Comparison of ENCODE assay signal across 8 cellular contexts in genomic region chr13:51222510-51223283, GRCh38. TPM values are rescaled to one million over a fixed set of nuclear protein-coding genes. Genes with fewer than 3 reads are reported as not detected.
A peak's percentile ranks its signal among the peaks of the same experiment; 100 is the strongest.
DNase-seq lines count a peak whose midpoint lies in the region; ATAC-seq and TF ChIP-seq lines count a peak whose summit lies in the region.

No MANE protein-coding gene starts in this region.

- peak in 2 of 11 experiments; percentile 3 to 34 for TF ChIP-seq CTCF in spleen (IDR thresholded peaks at IDR 0.05 in 8 of 11, conservative IDR thresholded peaks at IDR 0.05 in 3 of 11)

- H3K27ac Mint-ChIP-seq in activated CD4-positive, alpha-beta T cell treated with anti-CD3 and anti-CD28 coated beads, Interleukin-2, amount 10 ng/mL, durations not matched to agents 7 days and 5 days: no peak overlapping the region
- H3K27ac Mint-ChIP-seq in IgD-negative memory B cell: no peak overlapping the region
- no peak overlapping the region for H3K27ac Mint-ChIP-seq in activated naive CD8-positive, alpha-beta T cell treated with anti-CD3 and anti-CD28 coated beads, Interleukin-2, amount 10 ng/mL, durations not matched to agents 7 days and 5 days

- intact Hi-C loops in spleen (cut with DNase I; ENCODE audit: low total_unique reads): loop anchor here (5.0 kb wide), 1 partner anchor 65 kb away; no protein-coding TSS in a partner anchor

- CTCF ChIA-PET in activated CD4-positive, alpha-beta T cell treated with anti-CD3 and anti-CD28 coated beads, Interleukin-2, amount 10 ng/mL, durations not matched to agents 7 days and 5 days (lab: Charles Lee): interaction anchor here (0.9 to 1.6 kb wide), 4 partner anchors 14 to 63 kb away, joined by 3 to 4 read pairs (median 4); no protein-coding TSS in a partner anchor

- POLR2A ChIA-PET in activated CD4-positive, alpha-beta T cell treated with anti-CD3 and anti-CD28 coated beads, Interleukin-2, amount 10 ng/mL, durations not matched to agents 7 days and 5 days (lab: Charles Lee): no interaction called here
- POLR2A ChIA-PET in activated naive CD8-positive, alpha-beta T cell treated with anti-CD3 and anti-CD28 coated beads, Interleukin-2, amount 10 ng/mL, durations not matched to agents 7 days and 5 days (lab: Charles Lee): no interaction called here

- ATAC-seq in activated naive CD8-positive, alpha-beta T cell treated with anti-CD3 and anti-CD28 coated beads, Interleukin-2, amount 10 ng/mL, durations not matched to agents 7 days and 5 days (ENCODE audit: low read depth): peak; percentile 40
- ATAC-seq in HG02981 (IDR thresholded peaks at IDR 0.05; ENCODE audit: unreplicated experiment): no peak
- no peak for ATAC-seq in HG03039 (IDR thresholded peaks at IDR 0.05; ENCODE audit: unreplicated experiment)

- no peaks in the 10 kb centered on the region for H3K9me3 ChIP-seq in iPS-15b (ENCODE audit: control insufficient read depth, insufficient read depth, low read length)
- H3K9me3 ChIP-seq in spleen: no peaks in the 10 kb centered on the region

- 4 to 14% (median 5%) methylated on average over 21 to 59 of the region's 59 CpGs for WGBS in spleen, 5 donors

- H3K4me1 ChIP-seq in iPS-15b (ENCODE audit: control insufficient read depth, insufficient read depth, low read length) (peaks cover 42% of the 10 kb centered on the region), spleen (peaks cover 4 to 44% (median 25%) of the 10 kb centered on the region in 6 donors)

- H3K36me3 ChIP-seq in iPS-15b (ENCODE audit: control insufficient read depth, insufficient read depth, low read length) (peaks cover 10% of the 10 kb centered on the region), spleen (no peaks in the 10 kb centered on the region)

- H3K4me3 ChIP-seq in iPS-15b (ENCODE audit: low read depth, low read length): peak overlapping the region; percentile 96
- peak overlapping the region; percentile 58 to 89 (median 70) for H3K4me3 ChIP-seq in spleen

- peaks cover 6% of the 10 kb centered on the region for H3K4me1 Mint-ChIP-seq in activated CD4-positive, alpha-beta T cell treated with anti-CD3 and anti-CD28 coated beads, Interleukin-2, amount 10 ng/mL, durations not matched to agents 7 days and 5 days
- peaks cover 0 to 1% (median 0%) of the 10 kb centered on the region in 3 donors for H3K4me1 Mint-ChIP-seq in IgD-negative memory B cell
- no peaks in the 10 kb centered on the region for H3K4me1 Mint-ChIP-seq in activated naive CD8-positive, alpha-beta T cell treated with anti-CD3 and anti-CD28 coated beads, Interleukin-2, amount 10 ng/mL, durations not matched to agents 7 days and 5 days

- H3K36me3 Mint-ChIP-seq in activated CD4-positive, alpha-beta T cell treated with anti-CD3 and anti-CD28 coated beads, Interleukin-2, amount 10 ng/mL, durations not matched to agents 7 days and 5 days (ENCODE audit: low read depth): no peaks in the 10 kb centered on the region
- peaks cover 2% of the 10 kb centered on the region for H3K36me3 Mint-ChIP-seq in IgD-negative memory B cell
- H3K36me3 Mint-ChIP-seq in activated naive CD8-positive, alpha-beta T cell treated with anti-CD3 and anti-CD28 coated beads, Interleukin-2, amount 10 ng/mL, durations not matched to agents 7 days and 5 days: no peaks in the 10 kb centered on the region

- H3K9ac ChIP-seq in iPS-15b (ENCODE audit: low read depth, low read length): peak overlapping the region; percentile 77

- peak overlapping the region; percentile 57 to 91 (median 88) for H3K27ac ChIP-seq in spleen

- H3K9me3 Mint-ChIP-seq in activated CD4-positive, alpha-beta T cell treated with anti-CD3 and anti-CD28 coated beads, Interleukin-2, amount 10 ng/mL, durations not matched to agents 7 days and 5 days: no peaks in the 10 kb centered on the region
- no peaks in the 10 kb centered on the region for H3K9me3 Mint-ChIP-seq in IgD-negative memory B cell
- H3K9me3 Mint-ChIP-seq in activated naive CD8-positive, alpha-beta T cell treated with anti-CD3 and anti-CD28 coated beads, Interleukin-2, amount 10 ng/mL, durations not matched to agents 7 days and 5 days: no peaks in the 10 kb centered on the region

- H3K27me3 ChIP-seq in iPS-15b (ENCODE audit: control insufficient read depth, insufficient read depth, low read length) (peaks cover 6% of the 10 kb centered on the region), spleen (replicated peaks in 1 of 7) (peaks cover 0 to 42% (median 10%) of the 10 kb centered on the region in 7 donors)

- TF ChIP-seq POLR2A in spleen (IDR thresholded peaks at IDR 0.05): no peak

- no peak for DNase-seq in activated CD4-positive, alpha-beta T cell treated with anti-CD3 and anti-CD28 coated beads, Interleukin-2, amount 10 ng/mL, durations not matched to agents 7 days and 5 days
- DNase-seq in activated CD4-positive, alpha-beta T cell treated with anti-CD3 and anti-CD28 coated beads for 1 hour: no peak
- no peak for DNase-seq in activated naive CD8-positive, alpha-beta T cell treated with anti-CD3 and anti-CD28 coated beads, Interleukin-2, amount 10 ng/mL, durations not matched to agents 7 days and 5 days
- no peak for DNase-seq in spleen

- peak overlapping the region; percentile 30 for H3K4me3 Mint-ChIP-seq in activated CD4-positive, alpha-beta T cell treated with anti-CD3 and anti-CD28 coated beads, Interleukin-2, amount 10 ng/mL, durations not matched to agents 7 days and 5 days
- H3K4me3 Mint-ChIP-seq in IgD-negative memory B cell: peak overlapping the region; percentile 51 to 80 (median 66)
- peak overlapping the region; percentile 33 for H3K4me3 Mint-ChIP-seq in activated naive CD8-positive, alpha-beta T cell treated with anti-CD3 and anti-CD28 coated beads, Interleukin-2, amount 10 ng/mL, durations not matched to agents 7 days and 5 days

- peaks cover 66% of the 10 kb centered on the region for H3K27me3 Mint-ChIP-seq in activated CD4-positive, alpha-beta T cell treated with anti-CD3 and anti-CD28 coated beads, Interleukin-2, amount 10 ng/mL, durations not matched to agents 7 days and 5 days
- peaks cover 28% of the 10 kb centered on the region for H3K27me3 Mint-ChIP-seq in IgD-negative memory B cell
- H3K27me3 Mint-ChIP-seq in activated naive CD8-positive, alpha-beta T cell treated with anti-CD3 and anti-CD28 coated beads, Interleukin-2, amount 10 ng/mL, durations not matched to agents 7 days and 5 days: peaks cover 50% of the 10 kb centered on the region

RNA-seq across cellular contexts. Expression of gene FAM124A, which starts 0.5 kb away (rescaled TPM):
- total RNA-seq in activated CD4-positive, alpha-beta T cell treated with anti-CD3 and anti-CD28 coated beads, Interleukin-2, amount 10 ng/mL, durations not matched to agents 7 days and 5 days: not detected
- polyA plus RNA-seq in IgD-negative memory B cell (not detected), spleen (1 to 10 TPM; 2.6 to 7.3 (median 4.0) TPM)
- total RNA-seq in activated naive CD8-positive, alpha-beta T cell treated with anti-CD3 and anti-CD28 coated beads, Interleukin-2, amount 10 ng/mL, durations not matched to agents 7 days and 5 days: under 1 TPM; 0.17 to 0.23 TPM
- total RNA-seq in spleen: 10 to 100 TPM; 17.3 to 39.9 (median 28.6) TPM

Comparison
In these comparisons a context has a peak if more than half of its experiments do, and no peak if none do; other contexts are left out.
1. RNA of gene FAM124A, which starts 0.5 kb away (total RNA-seq): 17.3 to 39.9 TPM in spleen; 0.17 to 0.23 TPM in activated naive CD8-positive, alpha-beta T cell treated with anti-CD3 and anti-CD28 coated beads, Interleukin-2, amount 10 ng/mL, durations not matched to agents 7 days and 5 days and not detected in activated CD4-positive, alpha-beta T cell treated with anti-CD3 and anti-CD28 coated beads, Interleukin-2, amount 10 ng/mL, durations not matched to agents 7 days and 5 days; every median in the first group is over 10 times any median in the second.
2. Peak in every context shown above with its lines, with median percentiles within 50 percentile points of each other: H3K4me3 Mint-ChIP-seq.